11 cellular contexts compared by ENCODE assay signal in genomic region chr2:72923833-72924352, GRCh38. TPM values are rescaled to one million over a fixed set of nuclear protein-coding genes. Genes with fewer than 3 reads are reported as not detected.
DNase-seq lines count a peak whose midpoint lies in the region; ATAC-seq and TF ChIP-seq lines count a peak whose summit lies in the region.
"Had no signal": no experiment of that assay in that cellular context is flagged by ENCODE, and none has a peak within 500 bp of the region (broad histone marks: within the 10 kb centered on the region; RNA-seq: fewer than 3 reads in every experiment).

No MANE protein-coding gene starts in this region.

- WGBS in SK-N-SH (ENCODE audit: low lambda C conversion rate), result 30% methylated on average over 20 of the region's 36 CpGs

- no peak for ATAC-seq in SK-N-SH treated with all-trans-retinoic acid at 6 μM for 48 hours
- peak; percentile 54 for ATAC-seq in stimulated activated effector memory CD8-positive, alpha-beta T cell treated with anti-CD3 and anti-CD28 coated beads, Interleukin-12 subunit alpha, Interleukin-12 subunit beta, amount 100 ng/mL, for 72 hours

- H2AFZ ChIP-seq in SK-N-SH (ENCODE audit: low read depth), result no peak overlapping the region

- no peak for TF ChIP-seq RAD21 in SK-N-SH (IDR thresholded peaks at IDR 0.05; ENCODE audit: low read length)

- H3K79me2 ChIP-seq in SK-N-SH (ENCODE audit: insufficient read depth), result no peaks in the 10 kb centered on the region

- H3K4me1 ChIP-seq in SK-N-SH (ENCODE audit: control insufficient read depth in 1 of 2, insufficient read depth in 2 of 2, low read depth in 1 of 2, low read length in 1 of 2), result peaks cover 3 to 7% of the 10 kb centered on the region in 2 experiments; a peak in 2 of 4 replicates

- H3K9me3 Mint-ChIP-seq in stimulated activated effector memory CD8-positive, alpha-beta T cell treated with anti-CD3 and anti-CD28 coated beads, Interleukin-12 subunit alpha, Interleukin-12 subunit beta, amount 100 ng/mL, for 72 hours, result no peaks in the 10 kb centered on the region

- H3K36me3 Mint-ChIP-seq in stimulated activated effector memory CD8-positive, alpha-beta T cell treated with anti-CD3 and anti-CD28 coated beads, Interleukin-12 subunit alpha, Interleukin-12 subunit beta, amount 100 ng/mL, for 72 hours, result peaks cover 6% of the 10 kb centered on the region

- peak overlapping the region; percentile 23 for H3K4me3 Mint-ChIP-seq in stimulated activated effector memory CD8-positive, alpha-beta T cell treated with anti-CD3 and anti-CD28 coated beads, Interleukin-12 subunit alpha, Interleukin-12 subunit beta, amount 100 ng/mL, for 72 hours

- POLR2A ChIA-PET in SK-N-SH (lab: Yijun Ruan, JAX), result no interaction called here

- no peak overlapping the region for H3K4me3 ChIP-seq in SK-N-SH (ENCODE audit: low read depth in 2 of 2, low read length in 1 of 2)
- no peak overlapping the region for H3K4me3 ChIP-seq in WERI-Rb-1 (ENCODE audit: low read depth, low read length)
- H3K4me3 ChIP-seq: MG63 had no signal

- no peak overlapping the region for H3K9ac ChIP-seq in SK-N-SH

- no peaks in the 10 kb centered on the region for H3K9me2 ChIP-seq in SK-N-SH

- peaks cover 14% of the 10 kb centered on the region for H4K20me1 ChIP-seq in SK-N-SH (ENCODE audit: insufficient read depth)

- CTCF ChIA-PET in SK-N-SH (lab: Yijun Ruan, JAX), result interaction anchor here (1.3 to 8.6 kb wide), 6 partner anchors 9 to 289 kb away, joined by 3 to 53 read pairs (median 14); partner anchors contain the start of gene SPR

- no peaks in the 10 kb centered on the region for H3F3A ChIP-seq in SK-N-SH (replicated peaks; ENCODE audit: insufficient read depth)

- TF ChIP-seq EP300 in SK-N-SH (IDR thresholded peaks at IDR 0.05; ENCODE audit: borderline replicate concordance in 1 of 2, low read depth in 1 of 2, low read length in 1 of 2), result no peak

- H3K27me3 ChIP-seq in SK-N-SH (ENCODE audit: insufficient read depth), result peaks cover 100% of the 10 kb centered on the region
- peaks cover 16% of the 10 kb centered on the region for H3K27me3 ChIP-seq in WERI-Rb-1 (ENCODE audit: insufficient read depth, low read depth, severe bottlenecking)

- no peak overlapping the region for H3K4me2 ChIP-seq in SK-N-SH

- H3K9me3 ChIP-seq in SK-N-SH, result no peaks in the 10 kb centered on the region
- no peaks in the 10 kb centered on the region for H3K9me3 ChIP-seq in WERI-Rb-1 (ENCODE audit: severe bottlenecking)
- H3K9me3 ChIP-seq: MG63 had no signal

- H3K27ac Mint-ChIP-seq in stimulated activated effector memory CD8-positive, alpha-beta T cell treated with anti-CD3 and anti-CD28 coated beads, Interleukin-12 subunit alpha, Interleukin-12 subunit beta, amount 100 ng/mL, for 72 hours, result no peak overlapping the region

- DNase-seq in SK-N-SH, result peak; percentile 47
- peak; percentile 10 for DNase-seq in WERI-Rb-1
- DNase-seq in islet precursor cell, result peak; percentile 49
- DNase-seq in stimulated activated effector memory CD8-positive, alpha-beta T cell treated with anti-CD3 and anti-CD28 coated beads, Interleukin-12 subunit alpha, Interleukin-12 subunit beta, amount 100 ng/mL, for 72 hours (ENCODE audit: low spot score in 2 of 2), result no peak
- no peak for DNase-seq in caudate nucleus (lab: John Stamatoyannopoulos, UW)
- DNase-seq in NCI-H128 (lab: John Stamatoyannopoulos, UW; ENCODE audit: unreplicated experiment), result no peak
- no peak for DNase-seq in hippocampal formation (lab: John Stamatoyannopoulos, UW)
- DNase-seq: MG63, NCI-H226, RPMI8226 had no signal

- peaks cover 5% of the 10 kb centered on the region for H3K4me1 Mint-ChIP-seq in stimulated activated effector memory CD8-positive, alpha-beta T cell treated with anti-CD3 and anti-CD28 coated beads, Interleukin-12 subunit alpha, Interleukin-12 subunit beta, amount 100 ng/mL, for 72 hours

- no peak for TF ChIP-seq CTCF in SK-N-SH (IDR thresholded peaks at IDR 0.05)
- no peak for TF ChIP-seq CTCF in WERI-Rb-1 (IDR thresholded peaks at IDR 0.05; ENCODE audit: low read depth, low read length)

- H3K36me3 ChIP-seq in SK-N-SH (replicated peaks in 1 of 2; ENCODE audit: control insufficient read depth in 1 of 2, insufficient read depth in 2 of 2, low read length in 1 of 2) (no peaks in the 10 kb centered on the region), WERI-Rb-1 (peaks cover 23% of the 10 kb centered on the region)
- H3K36me3 ChIP-seq: MG63 had no signal

- H3K27ac ChIP-seq in SK-N-SH (ENCODE audit: low read depth in 2 of 2, low read length in 1 of 2), result no peak overlapping the region
- H3K27ac ChIP-seq in WERI-Rb-1, result no peak overlapping the region
- no peak overlapping the region for H3K27ac ChIP-seq in caudate nucleus (ENCODE audit: low read depth, low read length)

TF ChIP-seq in SK-N-SH, 30 proteins besides CTCF, POLR2A, EP300 and RAD21:
- TF ChIP-seq EZH2phosphoT487 (IDR thresholded peaks at IDR 0.05; ENCODE audit: borderline replicate concordance, low read depth) (0 out of 2 replicates have a peak, but pooled peaks have one; percentile 41), REST (IDR thresholded peaks at IDR 0.05; ENCODE audit: low read depth, low read length) (no peak)

TF ChIP-seq in SK-N-SH treated with all-trans-retinoic acid at 6 μM for 48 hours, 23 proteins besides CTCF, POLR2A, EP300 and RAD21 (continues in another document):
- TF ChIP-seq POU6F1 (CRISPR knock-in tag; IDR thresholded peaks at IDR 0.05; ENCODE audit: borderline replicate concordance, low read depth) (no peak), TOX (CRISPR knock-in tag; IDR thresholded peaks at IDR 0.05; ENCODE audit: borderline replicate concordance) (no peak), ZNF565 (CRISPR knock-in tag; conservative IDR thresholded peaks at IDR 0.05; ENCODE audit: low read depth) (no peak), ZC3H10 (CRISPR knock-in tag; IDR thresholded peaks at IDR 0.05) (no peak), BACH2 (CRISPR knock-in tag; IDR thresholded peaks at IDR 0.05; ENCODE audit: borderline replicate concordance) (no peak), SNAI2 (CRISPR knock-in tag; IDR thresholded peaks at IDR 0.05) (no peak), CSRNP3 (CRISPR knock-in tag; IDR thresholded peaks at IDR 0.05) (no peak), ISL1 (CRISPR knock-in tag; IDR thresholded peaks at IDR 0.05) (no peak), RARB (CRISPR knock-in tag; IDR thresholded peaks at IDR 0.05) (no peak), ARNTL (CRISPR knock-in tag; IDR thresholded peaks at IDR 0.05; ENCODE audit: borderline replicate concordance, low read depth) (no peak), CREB5 (CRISPR knock-in tag; IDR thresholded peaks at IDR 0.05; ENCODE audit: low read depth) (no peak), CSDC2 (CRISPR knock-in tag; IDR thresholded peaks at IDR 0.05) (no peak), OSR1 (CRISPR knock-in tag; IDR thresholded peaks at IDR 0.05) (no peak)

RNA-seq across cellular contexts. Expression of gene EMX1, which starts 6.6 kb away (rescaled TPM):
- polyA plus RNA-seq in SK-N-SH (2012; rRNA removed), result not detected in 2 replicates
- polyA plus RNA-seq in SK-N-SH (2012; cell fraction: cytosol; rRNA removed), result not detected in 2 replicates
- polyA plus RNA-seq in SK-N-SH (2012; cell fraction: nucleus; rRNA removed), result not detected in 2 replicates

RNA-seq across cellular contexts. Expression of gene SPR, which starts 36.7 kb away (rescaled TPM):
- polyA plus RNA-seq in SK-N-SH (2012; rRNA removed), result 25.7 and 27.5 TPM in 2 replicates
- 27.8 and 30.1 TPM in 2 replicates for polyA plus RNA-seq in SK-N-SH (2012; cell fraction: cytosol; rRNA removed)
- 15.1 and 18.6 TPM in 2 replicates for polyA plus RNA-seq in SK-N-SH (2012; cell fraction: nucleus; rRNA removed)

Comparison
In these comparisons a context has a peak if more than half of its experiments do, and no peak if none do; other contexts are left out.
1. DNase-seq: peak in SK-N-SH (single experiment), WERI-Rb-1 (single experiment) and islet precursor cell (single experiment); none in stimulated activated effector memory CD8-positive, alpha-beta T cell treated with anti-CD3 and anti-CD28 coated beads, Interleukin-12 subunit alpha, Interleukin-12 subunit beta, amount 100 ng/mL, for 72 hours (0 of 2), caudate nucleus (0 of 61), NCI-H128 (single experiment) and hippocampal formation (0 of 2).